ENCODE assay signal across 22 cellular contexts in the genomic region with DNA sequence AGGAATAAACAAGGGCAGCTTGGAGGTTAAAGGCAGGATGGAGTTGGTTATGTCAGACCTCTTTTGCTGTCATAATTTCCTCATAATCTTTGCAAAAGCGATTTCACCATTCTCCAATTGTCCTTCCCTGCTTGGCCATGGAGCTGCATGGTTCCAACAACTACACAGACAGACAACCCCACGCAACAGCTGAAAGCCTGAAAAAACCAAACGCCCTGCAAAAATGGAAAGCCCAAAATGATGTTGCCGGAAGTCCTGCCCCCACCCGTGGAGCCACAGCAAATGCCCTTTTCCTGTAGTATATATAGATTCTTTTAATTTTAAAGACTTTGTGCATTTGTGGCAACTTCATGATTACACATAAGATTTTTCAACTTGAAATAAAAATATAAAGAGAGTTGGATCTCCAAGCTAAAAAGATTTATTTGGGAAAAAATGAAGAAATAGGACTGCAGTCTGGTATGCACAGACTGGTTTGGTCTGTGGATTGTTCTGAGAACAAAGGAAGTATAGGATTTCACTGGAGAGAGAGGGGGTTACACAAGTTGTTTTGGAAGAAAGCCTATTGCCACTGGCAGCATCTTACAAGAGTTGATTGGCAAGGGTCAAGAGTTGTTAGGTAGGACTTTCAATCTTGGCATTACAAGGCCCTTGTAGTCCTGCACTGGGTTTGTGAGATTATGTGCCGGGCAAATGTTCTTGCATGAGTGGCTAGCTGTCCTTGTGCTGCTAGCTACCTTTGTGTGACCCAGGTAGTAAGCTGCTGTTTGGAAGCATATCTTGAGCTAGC.
A peak's percentile ranks its signal among the peaks of the same experiment; 100 is the strongest.
DNase-seq lines count a peak whose midpoint lies in the region; ATAC-seq and TF ChIP-seq lines count a peak whose summit lies in the region.
"Had no signal": no experiment of that assay in that cellular context is flagged by ENCODE, and none has a peak within 500 bp of the region (broad histone marks: within the 10 kb centered on the region; RNA-seq: fewer than 3 reads in every experiment).

No MANE protein-coding gene starts in this region.

- H3K4me1 Mint-ChIP-seq in endodermal cell = peaks cover 10% of the 10 kb centered on the region
- no peaks in the 10 kb centered on the region for H3K4me1 Mint-ChIP-seq in activated naive CD8-positive, alpha-beta T cell treated with anti-CD3 and anti-CD28 coated beads, Interleukin-2, amount 50 U/mL, for 24 hours
- H3K4me1 Mint-ChIP-seq: activated naive CD4-positive, alpha-beta T cell treated with anti-CD3 and anti-CD28 coated beads, Interleukin-2, amount 10 ng/mL, durations not matched to agents 7 days and 5 days; naive B cell; T-cell had no signal

- H3K4me2 ChIP-seq in mesendoderm (ENCODE audit: low read length) (no peak overlapping the region), skeletal muscle satellite cell (ENCODE audit: low read length) (no peak overlapping the region)
- H3K4me2 ChIP-seq: KMS-11 had no signal

- peak overlapping the region; percentile 56 for H4K5ac ChIP-seq in mesendoderm (ENCODE audit: low read length)

- H3K4me1 ChIP-seq in endodermal cell (ENCODE audit: control insufficient read depth, insufficient read depth, low read length) = no peaks in the 10 kb centered on the region
- peaks cover 4% of the 10 kb centered on the region for H3K4me1 ChIP-seq in mesendoderm (ENCODE audit: control insufficient read depth, low read depth, low read length)
- H3K4me1 ChIP-seq in skeletal muscle satellite cell (ENCODE audit: control insufficient read depth, insufficient read depth, low read length) = peaks cover 24% of the 10 kb centered on the region
- H3K4me1 ChIP-seq: HAP-1, prostate gland had no signal

- no peaks in the 10 kb centered on the region for H3K36me3 Mint-ChIP-seq in endodermal cell (ENCODE audit: low read depth)
- H3K36me3 Mint-ChIP-seq in activated naive CD8-positive, alpha-beta T cell treated with anti-CD3 and anti-CD28 coated beads, Interleukin-2, amount 50 U/mL, for 24 hours (ENCODE audit: low read depth) = no peaks in the 10 kb centered on the region
- H3K36me3 Mint-ChIP-seq: activated naive CD4-positive, alpha-beta T cell treated with anti-CD3 and anti-CD28 coated beads, Interleukin-2, amount 10 ng/mL, durations not matched to agents 7 days and 5 days; naive B cell; T-cell had no signal

- peaks cover 16% of the 10 kb centered on the region for H3K9me3 Mint-ChIP-seq in endodermal cell
- H3K9me3 Mint-ChIP-seq in activated naive CD8-positive, alpha-beta T cell treated with anti-CD3 and anti-CD28 coated beads, Interleukin-2, amount 50 U/mL, for 24 hours = peaks cover 15% of the 10 kb centered on the region

- TF ChIP-seq CTCF in NB4 (IDR thresholded peaks at IDR 0.05; ENCODE audit: low read depth, low read length) (no peak), endodermal cell (conservative IDR thresholded peaks at IDR 0.05) (no peak)

- no peaks in the 10 kb centered on the region for H3K79me1 ChIP-seq in mesendoderm (ENCODE audit: low read length)

- no peak overlapping the region for H3K4ac ChIP-seq in mesendoderm (ENCODE audit: low read depth, low read length)

- no peak overlapping the region for H2AK5ac ChIP-seq in mesendoderm (ENCODE audit: low read length)

- peak overlapping the region; percentile 40 for H3K18ac ChIP-seq in mesendoderm (ENCODE audit: low read length)

- intact Hi-C loops in left cardiac atrium (cut with DNase I) = no loop called here

- no peak overlapping the region for H2BK120ac ChIP-seq in mesendoderm (ENCODE audit: low read depth, low read length)

- 82 to 87% methylated on average over 4 to 5 of the region's 6 CpGs for WGBS in endodermal cell (ENCODE audit: insufficient coverage in 1 of 2, insufficient read length in 1 of 2), 2 experiments
- WGBS in mesendoderm (ENCODE audit: extremely low coverage, insufficient coverage, low lambda C conversion rate) = no CpG with 5 or more reads among the region's 6 CpGs

- H3K27me3 ChIP-seq in endodermal cell (ENCODE audit: control insufficient read depth, insufficient read depth, low read length, poor library complexity, severe bottlenecking) = no peaks in the 10 kb centered on the region
- no peaks in the 10 kb centered on the region for H3K27me3 ChIP-seq in mesendoderm (ENCODE audit: insufficient read depth, low read length, poor library complexity)
- H3K27me3 ChIP-seq in skeletal muscle satellite cell (ENCODE audit: control insufficient read depth, insufficient read depth, low read length) = no peaks in the 10 kb centered on the region

- no peak overlapping the region for H2BK15ac ChIP-seq in mesendoderm (replicated peaks; ENCODE audit: low read depth)

- no peak for TF ChIP-seq POLR2A in NB4 (IDR thresholded peaks at IDR 0.05; ENCODE audit: extremely low read depth, insufficient read length)

- no peak overlapping the region for H3K4me3 Mint-ChIP-seq in endodermal cell
- H3K4me3 Mint-ChIP-seq in activated naive CD8-positive, alpha-beta T cell treated with anti-CD3 and anti-CD28 coated beads, Interleukin-2, amount 50 U/mL, for 24 hours = no peak overlapping the region
- H3K4me3 Mint-ChIP-seq: activated naive CD4-positive, alpha-beta T cell treated with anti-CD3 and anti-CD28 coated beads, Interleukin-2, amount 10 ng/mL, durations not matched to agents 7 days and 5 days; activated T-cell treated with anti-CD3 and anti-CD28 coated beads, Interleukin-2, amount 50 U/mL, for 24 hours; naive B cell; T-cell had no signal

- no peak overlapping the region for H3K9ac ChIP-seq in endodermal cell (ENCODE audit: extremely low read depth, low read length, poor library complexity, severe bottlenecking)
- no peak overlapping the region for H3K9ac ChIP-seq in mesendoderm (ENCODE audit: low read length)
- H3K9ac ChIP-seq in skeletal muscle satellite cell (ENCODE audit: low read depth, low read length) = peak overlapping the region; percentile 37
- H3K9ac ChIP-seq: KMS-11 had no signal

- H3K27me3 Mint-ChIP-seq in endodermal cell (ENCODE audit: insufficient read depth) = no peaks in the 10 kb centered on the region
- no peaks in the 10 kb centered on the region for H3K27me3 Mint-ChIP-seq in activated naive CD8-positive, alpha-beta T cell treated with anti-CD3 and anti-CD28 coated beads, Interleukin-2, amount 50 U/mL, for 24 hours
- H3K27me3 Mint-ChIP-seq: activated naive CD4-positive, alpha-beta T cell treated with anti-CD3 and anti-CD28 coated beads, Interleukin-2, amount 10 ng/mL, durations not matched to agents 7 days and 5 days; activated T-cell treated with anti-CD3 and anti-CD28 coated beads, Interleukin-2, amount 50 U/mL, for 24 hours; naive B cell; T-cell had no signal

- H3K27ac ChIP-seq in endodermal cell (ENCODE audit: low read depth, low read length) (peak overlapping the region; percentile 21), mesendoderm (ENCODE audit: low read depth, low read length) (no peak overlapping the region)
- H3K27ac ChIP-seq: KMS-11, prostate gland, VCaP had no signal

- no peaks in the 10 kb centered on the region for H3K36me3 ChIP-seq in endodermal cell (ENCODE audit: control insufficient read depth, insufficient read depth, low read length)
- H3K36me3 ChIP-seq in mesendoderm (ENCODE audit: control insufficient read depth, insufficient read depth, low read length) = no peaks in the 10 kb centered on the region
- no peaks in the 10 kb centered on the region for H3K36me3 ChIP-seq in skeletal muscle satellite cell (ENCODE audit: insufficient read depth, low read length)
- H3K36me3 ChIP-seq: HAP-1, prostate gland had no signal

- no peak overlapping the region for H3K27ac Mint-ChIP-seq in endodermal cell
- H3K27ac Mint-ChIP-seq in activated naive CD8-positive, alpha-beta T cell treated with anti-CD3 and anti-CD28 coated beads, Interleukin-2, amount 50 U/mL, for 24 hours = no peak overlapping the region
- H3K27ac Mint-ChIP-seq: activated naive CD4-positive, alpha-beta T cell treated with anti-CD3 and anti-CD28 coated beads, Interleukin-2, amount 10 ng/mL, durations not matched to agents 7 days and 5 days; activated T-cell treated with anti-CD3 and anti-CD28 coated beads, Interleukin-2, amount 50 U/mL, for 24 hours; naive B cell; T-cell had no signal

- DNase-seq in NB4 (ENCODE audit: low read depth) (peak; percentile 35), endodermal cell (no peak), mesendoderm (peak; percentile 42), left cardiac atrium (no peak), NCI-H1694 (lab: John Stamatoyannopoulos, UW) (no peak), NCI-H146 (lab: John Stamatoyannopoulos, UW) (no peak)
- DNase-seq in activated naive CD8-positive, alpha-beta T cell treated with anti-CD3 and anti-CD28 coated beads, Interleukin-2, amount 50 U/mL, for 24 hours = no peak
- DNase-seq: activated CD4-positive, alpha-beta T cell treated with anti-CD3 and anti-CD28 coated beads, Interleukin-2, amount 50 U/mL, for 48 hours; activated naive CD4-positive, alpha-beta T cell treated with anti-CD3 and anti-CD28 coated beads, Interleukin-2, amount 10 ng/mL, durations not matched to agents 7 days and 5 days; activated T-cell treated with anti-CD3 and anti-CD28 coated beads, Interleukin-2, amount 50 U/mL, for 24 hours; COR-L47; EL; naive B cell; NCI-H1417 treated with DMSO at 0.1 percent for 48 hours; NCI-H446; NK-92 treated with Interleukin-12 subunit alpha and Interleukin-12 subunit beta, amount 100 ng/mL, for 24 hours; T-cell had no signal

- H3K4me3 ChIP-seq in NB4 (ENCODE audit: low read depth, low read length) = no peak overlapping the region
- H3K4me3 ChIP-seq in endodermal cell (ENCODE audit: low read length) = no peak overlapping the region
- no peak overlapping the region for H3K4me3 ChIP-seq in mesendoderm (ENCODE audit: low read length)
- no peak overlapping the region for H3K4me3 ChIP-seq in skeletal muscle satellite cell (ENCODE audit: low read length)
- H3K4me3 ChIP-seq: HAP-1, prostate gland had no signal

- no peak overlapping the region for H3K23ac ChIP-seq in mesendoderm (ENCODE audit: low read length)

- peaks cover 7% of the 10 kb centered on the region for H3K9me3 ChIP-seq in endodermal cell (ENCODE audit: control insufficient read depth, low read length)
- no peaks in the 10 kb centered on the region for H3K9me3 ChIP-seq in skeletal muscle satellite cell (replicated peaks; ENCODE audit: low read length)
- H3K9me3 ChIP-seq: HAP-1, prostate gland had no signal

- no peak overlapping the region for H2BK5ac ChIP-seq in mesendoderm (ENCODE audit: low read length)

- no peak for ATAC-seq in left cardiac atrium
- no peak for ATAC-seq in activated naive CD8-positive, alpha-beta T cell treated with anti-CD3 and anti-CD28 coated beads, Interleukin-2, amount 50 U/mL, for 24 hours
- ATAC-seq: T-cell had no signal

- H4K8ac ChIP-seq in mesendoderm (ENCODE audit: low read depth, low read length) = no peak overlapping the region

- no peaks in the 10 kb centered on the region for H3K79me2 ChIP-seq in mesendoderm (ENCODE audit: control insufficient read depth, insufficient read depth, low read length)

- H3K56ac ChIP-seq in mesendoderm (ENCODE audit: low read length) = no peak overlapping the region

Comparison
In these comparisons a context has a peak if more than half of its experiments do, and no peak if none do; other contexts are left out.
1. DNase-seq: peak in NB4 (single experiment) and mesendoderm (single experiment); none in endodermal cell (single experiment), left cardiac atrium (single experiment), NCI-H1694 (single experiment), NCI-H146 (single experiment) and activated naive CD8-positive, alpha-beta T cell treated with anti-CD3 and anti-CD28 coated beads, Interleukin-2, amount 50 U/mL, for 24 hours (single experiment).